ENCODE assay signal across 25 cellular contexts in the genomic region with DNA sequence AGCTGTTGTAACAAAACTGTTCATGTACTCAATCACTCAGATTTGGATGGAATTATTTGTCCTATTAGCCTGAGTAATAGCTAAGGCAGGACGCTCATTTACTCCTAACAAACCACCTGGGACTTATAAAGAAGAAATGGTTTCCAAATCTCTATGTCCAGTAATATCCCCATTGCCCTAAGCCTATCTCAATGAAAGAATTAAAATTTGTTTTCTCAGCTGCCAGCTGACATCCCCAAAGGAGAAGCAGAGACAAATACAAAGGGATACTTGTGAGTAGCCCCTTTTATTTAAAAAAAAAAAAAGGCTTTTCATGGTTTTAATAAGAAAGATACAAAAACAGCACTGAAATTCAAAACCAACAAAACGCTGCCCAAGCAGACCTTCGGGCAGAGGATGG.
"Had no signal": no experiment of that assay in that cellular context is flagged by ENCODE, and none has a peak within 500 bp of the region (broad histone marks: within the 10 kb centered on the region; RNA-seq: fewer than 3 reads in every experiment).

No MANE protein-coding gene starts in this region.

- H3K27ac ChIP-seq: ovary, parathyroid adenoma, psoas muscle, right lobe of liver, stomach, thoracic aorta, thyroid gland, tibial nerve, upper lobe of left lung, vagina had no signal

- H3K9me3 ChIP-seq: ovary, psoas muscle, right lobe of liver, stomach, thoracic aorta, thyroid gland, tibial nerve, upper lobe of left lung, vagina had no signal

- DNase-seq: naive thymus-derived CD8-positive, alpha-beta T cell; nephron progenitor cell; occipital lobe; ovary; posterior cingulate gyrus; psoas muscle; right cardiac atrium; right lobe of liver; small intestine; stimulated activated CD4-positive, alpha-beta T cell treated with anti-CD3 and anti-CD28 coated beads, Interleukin-15, amount 100 ng/mL, for 24 hours; stimulated activated CD4-positive, alpha-beta T cell treated with anti-CD3 and anti-CD28 coated beads, Interleukin-2, amount 100 ng/mL, for 24 hours; stimulated activated CD4-positive, alpha-beta T cell treated with anti-CD3 and anti-CD28 coated beads, Interleukin-2, amount 100 ng/mL, for 48 hours; stimulated activated CD4-positive, alpha-beta T cell treated with anti-CD3 and anti-CD28 coated beads, Interleukin-4, amount 100 ng/mL, for 24 hours; stimulated activated naive B cell treated with anti-CD40 and anti-IgM and Interleukin-4, amounts not matched to agents 10 μg/mL and 1 μg/mL and 100 μg/mL, for 72 hours; stimulated activated naive CD4-positive, alpha-beta T cell treated with Interleukin-2 at 50 U/mL for 16 hours; stomach; thyroid gland; trophoblast cell; upper lobe of left lung had no signal

- H3K9ac ChIP-seq: parathyroid adenoma had no signal

- H3K27me3 ChIP-seq: ovary, right lobe of liver, stomach, thyroid gland, tibial nerve, upper lobe of left lung, vagina had no signal

- H3K36me3 ChIP-seq: ovary, right lobe of liver, stomach, thoracic aorta, thyroid gland, tibial nerve, upper lobe of left lung, vagina had no signal

- H2AFZ ChIP-seq: parathyroid adenoma had no signal

- H3K4me1 ChIP-seq: psoas muscle, stomach, thyroid gland, tibial nerve, upper lobe of left lung, vagina had no signal

- H3K4me3 ChIP-seq: ovary, psoas muscle, right lobe of liver, stomach, thoracic aorta, thyroid gland, tibial nerve, upper lobe of left lung, vagina had no signal

- ATAC-seq: naive thymus-derived CD8-positive, alpha-beta T cell; natural killer cell treated with Interleukin-12 subunit alpha and Interleukin-12 subunit beta and Interleukin-15 and Interleukin-18, amount 100 ng/mL, for 72 hours; psoas muscle; right cardiac atrium; right lobe of liver; stimulated activated effector memory CD8-positive, alpha-beta T cell treated with anti-CD3 and anti-CD28 coated beads, Interleukin-12 subunit alpha, Interleukin-12 subunit beta, amount 100 ng/mL, for 72 hours; stimulated activated naive B cell treated with anti-CD40 and anti-IgM and Interleukin-4, amounts not matched to agents 10 μg/mL and 1 μg/mL and 100 μg/mL, for 72 hours had no signal
